Comparison of ENCODE assay signal across 16 cellular contexts in the genomic region with DNA sequence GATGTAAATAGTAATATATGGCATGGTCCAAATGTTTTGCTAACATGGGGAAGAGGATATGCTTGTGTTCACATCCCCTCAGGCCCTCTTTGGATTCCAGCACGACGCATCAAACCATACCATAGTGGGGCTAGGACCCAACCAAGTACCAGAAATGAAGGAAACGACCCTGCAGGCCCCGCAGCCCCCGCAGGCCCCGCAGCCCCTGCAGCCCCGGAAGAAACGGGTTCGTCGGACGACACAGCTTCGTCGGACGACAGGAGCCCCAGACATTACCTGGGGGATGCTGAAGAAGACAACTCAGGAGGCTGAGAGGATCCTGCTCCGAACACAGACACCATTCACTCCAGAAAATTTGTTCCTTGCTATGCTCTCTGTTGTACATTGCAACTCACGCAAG.
DNase-seq lines count a peak whose midpoint lies in the region; ATAC-seq and TF ChIP-seq lines count a peak whose summit lies in the region.
"Had no signal": no experiment of that assay in that cellular context is flagged by ENCODE, and none has a peak within 500 bp of the region (broad histone marks: within the 10 kb centered on the region; RNA-seq: fewer than 3 reads in every experiment).

No MANE protein-coding gene starts in this region.

- no peak overlapping the region for H2AFZ ChIP-seq in Karpas-422 (ENCODE audit: low read length)

- TF ChIP-seq CTCF in WTC11 (IDR thresholded peaks at IDR 0.05) (no peak), nephron (IDR thresholded peaks at IDR 0.05; ENCODE audit: unreplicated experiment in 3 of 3) (no peak)

- H3K36me3 Mint-ChIP-seq in WTC11 (peaks cover 44% of the 10 kb centered on the region), nephron (ENCODE audit: low read depth) (peaks cover 93% of the 10 kb centered on the region)
- peaks cover 91% of the 10 kb centered on the region for H3K36me3 Mint-ChIP-seq in stimulated activated memory B cell treated with anti-CD40 and anti-IgM and Interleukin-4, amounts not matched to agents 10 μg/mL and 1 μg/mL and 100 μg/mL, for 72 hours

- peak overlapping the region; percentile 77 for H3K4me2 ChIP-seq in Karpas-422 (ENCODE audit: low read depth, low read length, poor library complexity, severe bottlenecking)
- H3K4me2 ChIP-seq: BLaER1 treated with 17β-estradiol and CSF1 and Interleukin-3, amounts not matched to agents 10 nM and 100 nM had no signal

- H3K27me3 Mint-ChIP-seq in WTC11 (ENCODE audit: low read depth), result no peaks in the 10 kb centered on the region; the same call in 1 of the 2 replicates
- no peaks in the 10 kb centered on the region for H3K27me3 Mint-ChIP-seq in nephron (ENCODE audit: low read depth)
- H3K27me3 Mint-ChIP-seq in stimulated activated memory B cell treated with anti-CD40 and anti-IgM and Interleukin-4, amounts not matched to agents 10 μg/mL and 1 μg/mL and 100 μg/mL, for 72 hours, result no peaks in the 10 kb centered on the region

- peak overlapping the region; percentile 30; the same call in 1 of the 2 replicates for H3K27ac Mint-ChIP-seq in WTC11
- peak overlapping the region in 2 of 3 experiments; percentile 31 to 39 for H3K27ac Mint-ChIP-seq in nephron
- peak overlapping the region; percentile 19 for H3K27ac Mint-ChIP-seq in stimulated activated memory B cell treated with anti-CD40 and anti-IgM and Interleukin-4, amounts not matched to agents 10 μg/mL and 1 μg/mL and 100 μg/mL, for 72 hours

- ATAC-seq in WTC11, result no peak
- ATAC-seq in stimulated activated memory B cell treated with anti-CD40 and anti-IgM and Interleukin-4, amounts not matched to agents 10 μg/mL and 1 μg/mL and 100 μg/mL, for 72 hours, result no peak

- no peak for DNase-seq in Karpas-422
- DNase-seq in WTC11 (ENCODE audit: low spot score), result no peak
- DNase-seq in NCI-H1417 treated with DMSO at 0.1 percent for 48 hours (lab: John Stamatoyannopoulos, UW), result no peak
- DNase-seq in activated effector memory CD4-positive, alpha-beta T cell treated with Interleukin-2 at 50 U/mL for 16 hours, result no peak
- no peak for DNase-seq in activated T-cell treated with anti-CD3 and anti-CD28 coated beads, Interleukin-2, amount 50 U/mL, for 48 hours
- DNase-seq: 8988T; CD8-positive, alpha-beta memory T cell; COR-L47; DMS 273 treated with DMSO at 0.1 percent for 48 hours; DMS53; DND-41; EL had no signal

- H3K36me3 ChIP-seq in Karpas-422 (ENCODE audit: insufficient read depth, low read length), result peaks cover 44% of the 10 kb centered on the region

- no peaks in the 10 kb centered on the region for H3K27me3 ChIP-seq in Karpas-422 (ENCODE audit: low read length)
- H3K27me3 ChIP-seq: BLaER1 treated with 17β-estradiol and CSF1 and Interleukin-3, amounts not matched to agents 10 nM and 100 nM had no signal

- H3K9me2 ChIP-seq in Karpas-422 (replicated peaks; ENCODE audit: insufficient read depth, low read length), result no peaks in the 10 kb centered on the region

- H3K4me1 ChIP-seq in Karpas-422 (ENCODE audit: low read length), result peaks cover 70% of the 10 kb centered on the region

- H3K79me2 ChIP-seq in Karpas-422 (ENCODE audit: low read length), result no peaks in the 10 kb centered on the region

- peak overlapping the region; percentile 94 for H3K27ac ChIP-seq in Karpas-422 (ENCODE audit: low read length)
- H3K27ac ChIP-seq: BLaER1 treated with 17β-estradiol and CSF1 and Interleukin-3, amounts not matched to agents 10 nM and 100 nM had no signal

- H3K4me3 Mint-ChIP-seq in WTC11 (no peak overlapping the region), nephron (no peak overlapping the region)
- no peak overlapping the region for H3K4me3 Mint-ChIP-seq in stimulated activated memory B cell treated with anti-CD40 and anti-IgM and Interleukin-4, amounts not matched to agents 10 μg/mL and 1 μg/mL and 100 μg/mL, for 72 hours
- H3K4me3 Mint-ChIP-seq: CD8-positive, alpha-beta memory T cell had no signal

- H3K9me3 ChIP-seq in Karpas-422 (ENCODE audit: low read length), result no peaks in the 10 kb centered on the region
- H3K9me3 ChIP-seq: HAP-1 had no signal

- POLR2A ChIA-PET in WTC11 (lab: Charles Lee), result no interaction called here

- CTCF ChIA-PET in WTC11 (lab: Charles Lee), result no interaction called here

- no peak overlapping the region for H3K4me3 ChIP-seq in Karpas-422 (ENCODE audit: low read length)
- H3K4me3 ChIP-seq: BLaER1 treated with 17β-estradiol and CSF1 and Interleukin-3, amounts not matched to agents 10 nM and 100 nM; HAP-1 had no signal

- no peaks in the 10 kb centered on the region for H4K20me1 ChIP-seq in Karpas-422 (ENCODE audit: insufficient read depth, low read depth, low read length)
- H4K20me1 ChIP-seq: BLaER1 treated with 17β-estradiol and CSF1 and Interleukin-3, amounts not matched to agents 10 nM and 100 nM had no signal

- H3K9ac ChIP-seq in Karpas-422 (ENCODE audit: low read length), result no peak overlapping the region
- H3K9ac ChIP-seq: BLaER1 treated with 17β-estradiol and CSF1 and Interleukin-3, amounts not matched to agents 10 nM and 100 nM had no signal

- peaks cover 94% of the 10 kb centered on the region for H3K4me1 Mint-ChIP-seq in WTC11
- peaks cover 9% of the 10 kb centered on the region for H3K4me1 Mint-ChIP-seq in nephron
- H3K4me1 Mint-ChIP-seq in stimulated activated memory B cell treated with anti-CD40 and anti-IgM and Interleukin-4, amounts not matched to agents 10 μg/mL and 1 μg/mL and 100 μg/mL, for 72 hours, result peaks cover 44% of the 10 kb centered on the region
- H3K4me1 Mint-ChIP-seq: CD8-positive, alpha-beta memory T cell had no signal

- peaks cover 12% of the 10 kb centered on the region for H3K9me3 Mint-ChIP-seq in WTC11
- H3K9me3 Mint-ChIP-seq in nephron, result peaks cover 13% of the 10 kb centered on the region
- H3K9me3 Mint-ChIP-seq in stimulated activated memory B cell treated with anti-CD40 and anti-IgM and Interleukin-4, amounts not matched to agents 10 μg/mL and 1 μg/mL and 100 μg/mL, for 72 hours, result peaks cover 5% of the 10 kb centered on the region

TF ChIP-seq in WTC11, 78 proteins besides CTCF, POLR2A, EP300 and RAD21 (continues in another document):
- TF ChIP-seq ZNF423 (CRISPR knock-in tag; IDR thresholded peaks at IDR 0.05) (no peak), STAT6 (CRISPR knock-in tag; conservative IDR thresholded peaks at IDR 0.05; ENCODE audit: low read depth) (no peak), ATF2 (CRISPR knock-in tag; IDR thresholded peaks at IDR 0.05; ENCODE audit: borderline replicate concordance, low read depth) (no peak), ELF4 (CRISPR knock-in tag; IDR thresholded peaks at IDR 0.05; ENCODE audit: low read depth) (no peak), TP53 (CRISPR knock-in tag; IDR thresholded peaks at IDR 0.05) (no peak)
- TF ChIP-seq, protein P1, sequence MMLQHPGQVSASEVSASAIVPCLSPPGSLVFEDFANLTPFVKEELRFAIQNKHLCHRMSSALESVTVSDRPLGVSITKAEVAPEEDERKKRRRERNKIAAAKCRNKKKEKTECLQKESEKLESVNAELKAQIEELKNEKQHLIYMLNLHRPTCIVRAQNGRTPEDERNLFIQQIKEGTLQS (CRISPR knock-in tag; conservative IDR thresholded peaks at IDR 0.05), result no peak
- TF ChIP-seq, protein P2, sequence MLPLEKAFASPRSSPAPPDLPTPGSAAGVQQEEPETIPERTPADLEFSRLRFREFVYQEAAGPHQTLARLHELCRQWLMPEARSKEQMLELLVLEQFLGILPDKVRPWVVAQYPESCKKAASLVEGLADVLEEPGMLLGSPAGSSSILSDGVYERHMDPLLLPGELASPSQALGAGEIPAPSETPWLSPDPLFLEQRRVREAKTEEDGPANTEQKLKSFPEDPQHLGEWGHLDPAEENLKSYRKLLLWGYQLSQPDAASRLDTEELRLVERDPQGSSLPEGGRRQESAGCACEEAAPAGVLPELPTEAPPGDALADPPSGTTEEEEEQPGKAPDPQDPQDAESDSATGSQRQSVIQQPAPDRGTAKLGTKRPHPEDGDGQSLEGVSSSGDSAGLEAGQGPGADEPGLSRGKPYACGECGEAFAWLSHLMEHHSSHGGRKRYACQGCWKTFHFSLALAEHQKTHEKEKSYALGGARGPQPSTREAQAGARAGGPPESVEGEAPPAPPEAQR (CRISPR knock-in tag; IDR thresholded peaks at IDR 0.05), result no peak
- TF ChIP-seq, protein P3, sequence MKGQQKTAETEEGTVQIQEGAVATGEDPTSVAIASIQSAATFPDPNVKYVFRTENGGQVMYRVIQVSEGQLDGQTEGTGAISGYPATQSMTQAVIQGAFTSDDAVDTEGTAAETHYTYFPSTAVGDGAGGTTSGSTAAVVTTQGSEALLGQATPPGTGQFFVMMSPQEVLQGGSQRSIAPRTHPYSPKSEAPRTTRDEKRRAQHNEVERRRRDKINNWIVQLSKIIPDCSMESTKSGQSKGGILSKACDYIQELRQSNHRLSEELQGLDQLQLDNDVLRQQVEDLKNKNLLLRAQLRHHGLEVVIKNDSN (CRISPR knock-in tag; IDR thresholded peaks at IDR 0.05), result no peak
